Comparison of ENCODE assay signal across 8 cellular contexts in genomic region chr2:224778474-224778877, GRCh38.
DNase-seq lines count a peak whose midpoint lies in the region; ATAC-seq and TF ChIP-seq lines count a peak whose summit lies in the region.

No MANE protein-coding gene starts in this region.

- H3K27me3 ChIP-seq in mesendoderm (ENCODE audit: insufficient read depth, low read length, poor library complexity), result no peaks in the 10 kb centered on the region

- no peak overlapping the region for H2BK15ac ChIP-seq in mesendoderm (replicated peaks; ENCODE audit: low read depth)

- no peak overlapping the region for H2BK5ac ChIP-seq in mesendoderm (ENCODE audit: low read length)

- no peaks in the 10 kb centered on the region for H3K36me3 ChIP-seq in mesendoderm (ENCODE audit: control insufficient read depth, insufficient read depth, low read length)

- no peak overlapping the region for H4K5ac ChIP-seq in mesendoderm (ENCODE audit: low read length)

- H3K4ac ChIP-seq in mesendoderm (ENCODE audit: low read depth, low read length), result no peak overlapping the region

- no peak overlapping the region for H2AK5ac ChIP-seq in mesendoderm (ENCODE audit: low read length)

- ATAC-seq in GM21619 (IDR thresholded peaks at IDR 0.05; ENCODE audit: unreplicated experiment) (peak; percentile 60), HG02763 (IDR thresholded peaks at IDR 0.05; ENCODE audit: unreplicated experiment) (no peak)

- no peak overlapping the region for H4K8ac ChIP-seq in mesendoderm (ENCODE audit: low read depth, low read length)

- no peak overlapping the region for H3K4me2 ChIP-seq in mesendoderm (ENCODE audit: low read length)

- peak; percentile 84 for TF ChIP-seq CTCF in choroid plexus epithelial cell (conservative IDR thresholded peaks at IDR 0.05; ENCODE audit: low read depth, low read length)

- H3K23ac ChIP-seq in mesendoderm (ENCODE audit: low read length), result no peak overlapping the region

- H3K27ac ChIP-seq in mesendoderm (ENCODE audit: low read depth, low read length), result no peak overlapping the region

- H3K79me1 ChIP-seq in mesendoderm (ENCODE audit: low read length), result no peaks in the 10 kb centered on the region

- DNase-seq in ELR (ENCODE audit: low read depth) (peak; percentile 58), NCI-H1930 (lab: John Stamatoyannopoulos, UW) (peak; percentile 11 to 60), choroid plexus epithelial cell (ENCODE audit: low read depth) (peak; percentile 81), mesendoderm (peak; percentile 51)
- peak; percentile 53 for DNase-seq in activated CD4-positive, CD25-positive, alpha-beta regulatory T cell treated with anti-CD3 and anti-CD28 coated beads, Interleukin-2, amount 50 U/mL, for 72 hours
- DNase-seq in stimulated activated CD8-positive, alpha-beta memory T cell treated with anti-CD3 and anti-CD28 coated beads, Interleukin-7, amount 100 ng/mL, for 1 hour (ENCODE audit: low read depth in 2 of 2), result peak; percentile 21 to 22

- no peaks in the 10 kb centered on the region for H3K4me1 ChIP-seq in mesendoderm (ENCODE audit: control insufficient read depth, low read depth, low read length)

- no peak overlapping the region for H3K56ac ChIP-seq in mesendoderm (ENCODE audit: low read length)

- no peaks in the 10 kb centered on the region for H3K79me2 ChIP-seq in mesendoderm (ENCODE audit: control insufficient read depth, insufficient read depth, low read length)

- no peak overlapping the region for H3K9ac ChIP-seq in mesendoderm (ENCODE audit: low read length)

- H2BK120ac ChIP-seq in mesendoderm (ENCODE audit: low read depth, low read length), result no peak overlapping the region

- H3K4me3 ChIP-seq in choroid plexus epithelial cell (ENCODE audit: low read depth, low read length) (no peak overlapping the region), mesendoderm (ENCODE audit: low read length) (no peak overlapping the region)

- H3K18ac ChIP-seq in mesendoderm (ENCODE audit: low read length), result no peak overlapping the region

- no CpG with 5 or more reads among the region's 3 CpGs for WGBS in mesendoderm (ENCODE audit: extremely low coverage, insufficient coverage, low lambda C conversion rate)

Comparison
In these comparisons a context has a peak if more than half of its experiments do, and no peak if none do; other contexts are left out.
1. DNase-seq: peak in every context shown above with its lines; median percentile 81 in choroid plexus epithelial cell; 58 in ELR; 53 in activated CD4-positive, CD25-positive, alpha-beta regulatory T cell treated with anti-CD3 and anti-CD28 coated beads, Interleukin-2, amount 50 U/mL, for 72 hours; 51 in mesendoderm; 36 in NCI-H1930; 22 in stimulated activated CD8-positive, alpha-beta memory T cell treated with anti-CD3 and anti-CD28 coated beads, Interleukin-7, amount 100 ng/mL, for 1 hour.